7 cellular contexts compared by ENCODE assay signal in the genomic region with DNA sequence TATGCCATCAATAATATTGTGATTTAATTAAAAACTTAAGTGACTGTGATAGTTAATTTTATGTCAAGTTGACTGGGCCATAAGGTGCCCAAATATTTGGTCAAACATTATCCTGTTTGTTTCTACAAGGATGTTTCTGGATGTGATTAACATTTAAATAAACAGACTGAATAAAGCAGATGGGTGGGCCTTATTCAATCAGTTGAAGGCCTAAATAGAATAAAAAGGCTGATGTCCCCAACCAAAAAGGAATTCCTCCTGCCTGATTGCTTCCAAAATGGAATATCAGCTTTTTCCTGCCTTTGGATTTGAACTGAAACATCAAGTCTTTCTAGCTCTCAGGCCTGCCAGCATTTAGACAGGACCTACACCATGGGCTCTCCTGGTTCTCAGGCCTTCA.
"Had no signal": no experiment of that assay in that cellular context is flagged by ENCODE, and none has a peak within 500 bp of the region (broad histone marks: within the 10 kb centered on the region; RNA-seq: fewer than 3 reads in every experiment).

No MANE protein-coding gene starts in this region.

- DNase-seq: GDM1, GF-D8 had no signal

- H3K4me3 ChIP-seq: GM12878 had no signal

- ATAC-seq: GM12878 had no signal

- FAIRE-seq: GM12878, GM12891, GM12892, GM18507, GM19239 had no signal
